Comparison of ENCODE assay signal across 8 cellular contexts in genomic region chr19:15123900-15124299, GRCh38. TPM values are rescaled to one million over a fixed set of nuclear protein-coding genes. Genes with fewer than 3 reads are reported as not detected.
A peak's percentile ranks its signal among the peaks of the same experiment; 100 is the strongest.
DNase-seq lines count a peak whose midpoint lies in the region; ATAC-seq and TF ChIP-seq lines count a peak whose summit lies in the region.

No MANE protein-coding gene starts in this region.

- ATAC-seq in HG03097 (IDR thresholded peaks at IDR 0.05; ENCODE audit: low FRiP score, unreplicated experiment) (no peak), GM21515 (IDR thresholded peaks at IDR 0.05; ENCODE audit: unreplicated experiment) (no peak)

- POLR2A ChIA-PET in RWPE1 (lab: Yijun Ruan, JAX; ENCODE audit: low non-redundant PET) = no interaction called here

- H3K27ac ChIP-seq in RWPE1 (peak overlapping the region; percentile 87), ovary (peak overlapping the region in 1 of 2 donors; percentile 94)

- H3K4me3 ChIP-seq in GM12865 (ENCODE audit: low read depth, low read length) (peak overlapping the region; percentile 78; the same call in 1 of the 2 replicates), fibroblast of pulmonary artery (replicated peaks; ENCODE audit: low read depth, low read length) (no peak overlapping the region), ovary (no peak overlapping the region)

- TF ChIP-seq EP300 in ovary (IDR thresholded peaks at IDR 0.05) = no peak

- TF ChIP-seq CTCF in GM12865 (IDR thresholded peaks at IDR 0.05; ENCODE audit: insufficient read depth, low read depth, low read length, missing control alignments) (no peak), RWPE1 (conservative IDR thresholded peaks at IDR 0.05; ENCODE audit: low read depth) (no peak), fibroblast of pulmonary artery (IDR thresholded peaks at IDR 0.05; ENCODE audit: low read length, missing control alignments) (no peak), ovary (IDR thresholded peaks at IDR 0.05) (no peak)

- no peak for TF ChIP-seq POLR2A in ovary (IDR thresholded peaks at IDR 0.05)

- no peaks in the 10 kb centered on the region for H3K9me3 ChIP-seq in ovary

- CTCF ChIA-PET in RWPE1 (lab: Yijun Ruan, JAX) = interaction anchor here (0.6 kb wide), 1 partner anchor 819 kb away, joined by 4 read pairs; no protein-coding TSS in a partner anchor

- DNase-seq in GM12865 (ENCODE audit: low read depth) (no peak), RWPE1 (ENCODE audit: low spot score) (no peak), fibroblast of pulmonary artery (ENCODE audit: low read depth) (peak; percentile 18), ovary (peak in 3 of 5 donors; percentile 42 to 58 (median 48)), germinal center (ENCODE audit: low spot score) (no peak), CD1c-positive myeloid dendritic cell (ENCODE audit: extremely low spot score) (no peak)

- peaks cover 10% of the 10 kb centered on the region for H3K4me1 ChIP-seq in ovary (ENCODE audit: insufficient read depth)

- no peaks in the 10 kb centered on the region for H3K27me3 ChIP-seq in ovary

- intact Hi-C loops in ovary (cut with DNase I) = no loop called here

- 16 to 24% (median 19%) methylated on average over 5 of the region's 5 CpGs for WGBS in ovary, 3 donors

- no peaks in the 10 kb centered on the region for H3K36me3 ChIP-seq in ovary

RNA-seq across cellular contexts. Expression of gene SYDE1, which starts 16.7 kb away (rescaled TPM):
- total RNA-seq in ovary = 10 to 100 TPM; 22.2 to 61.9 (median 43.5) TPM
- polyA plus RNA-seq in ovary = 10 to 100 TPM in 1 of 2 donors, 1 to 10 TPM in 1; 9.4 to 22.9 TPM

RNA-seq across cellular contexts. Expression of gene OR1I1, which starts 41.9 kb away (rescaled TPM):
- not detected for total RNA-seq in ovary
- not detected for polyA plus RNA-seq in ovary

Comparison
In these comparisons a context has a peak if more than half of its experiments do, and no peak if none do; other contexts are left out.
1. DNase-seq: peak in fibroblast of pulmonary artery (single experiment) and ovary (3 of 5); none in GM12865 (single experiment), RWPE1 (single experiment), germinal center (single experiment) and CD1c-positive myeloid dendritic cell (single experiment).